In genomic region chr3:125389282-125389681, GRCh38 we compare ENCODE assay signal across 18 cellular contexts. TPM values are rescaled to one million over a fixed set of nuclear protein-coding genes. Genes with fewer than 3 reads are reported as not detected.
A peak's percentile ranks its signal among the peaks of the same experiment; 100 is the strongest.
DNase-seq lines count a peak whose midpoint lies in the region; TF ChIP-seq lines count a peak whose summit lies in the region.
"Had no signal": no experiment of that assay in that cellular context is flagged by ENCODE, and none has a peak within 500 bp of the region (broad histone marks: within the 10 kb centered on the region; RNA-seq: fewer than 3 reads in every experiment).

No MANE protein-coding gene starts in this region.

- H3K79me2 ChIP-seq in Loucy (ENCODE audit: insufficient read depth, low read length): no peaks in the 10 kb centered on the region

- H3K4me1 Mint-ChIP-seq in endodermal cell: peaks cover 8% of the 10 kb centered on the region
- no peaks in the 10 kb centered on the region for H3K4me1 Mint-ChIP-seq in mesothelial cell of epicardium

- H4K20me1 ChIP-seq in BLaER1 (no peaks in the 10 kb centered on the region), Loucy (ENCODE audit: insufficient read depth, low read length, poor library complexity, severe bottlenecking) (no peaks in the 10 kb centered on the region)

- peaks cover 7% of the 10 kb centered on the region for H3K4me1 ChIP-seq in BLaER1
- H3K4me1 ChIP-seq in Loucy (ENCODE audit: insufficient read depth, low read length, poor library complexity, severe bottlenecking): peaks cover 10% of the 10 kb centered on the region
- no peaks in the 10 kb centered on the region for H3K4me1 ChIP-seq in endodermal cell (ENCODE audit: control insufficient read depth, insufficient read depth, low read length)
- H3K4me1 ChIP-seq: BE2C had no signal

- H3F3A ChIP-seq in Loucy (ENCODE audit: low read depth): no peaks in the 10 kb centered on the region

- H3K9me3 Mint-ChIP-seq in endodermal cell (no peaks in the 10 kb centered on the region), mesothelial cell of epicardium (no peaks in the 10 kb centered on the region)
- H3K9me3 Mint-ChIP-seq: HFFc6 had no signal

- peak; percentile 28 for DNase-seq in A172 (ENCODE audit: low spot score)
- no peak for DNase-seq in endodermal cell
- DNase-seq in GM03348 (ENCODE audit: low spot score): no peak
- no peak for DNase-seq in mesothelial cell of epicardium (ENCODE audit: low spot score in 2 of 2, unreplicated experiment in 2 of 2)
- no peak for DNase-seq in H4 (ENCODE audit: low spot score)
- DNase-seq: BE2C; DMS79 treated with DMSO at 0.1 percent for 48 hours; HFFc6; IMR-90; NCI-H1105 treated with DMSO at 0.1 percent for 48 hours; NCI-H187 treated with DMSO at 0.1 percent for 48 hours; NCI-H526 treated with DMSO at 0.1 percent for 48 hours; NK-92 treated with Interleukin-12 subunit alpha and Interleukin-12 subunit beta, amount 100 ng/mL, for 24 hours; OCI-M1; SIG-M5 had no signal

- H3K27me3 Mint-ChIP-seq in endodermal cell (ENCODE audit: insufficient read depth) (no peaks in the 10 kb centered on the region), mesothelial cell of epicardium (ENCODE audit: low read depth) (no peaks in the 10 kb centered on the region)

- no peak overlapping the region for H3K4me3 ChIP-seq in BLaER1
- H3K4me3 ChIP-seq in Loucy (ENCODE audit: low read length, poor library complexity, severe bottlenecking): peak overlapping the region; percentile 44
- H3K4me3 ChIP-seq in endodermal cell (ENCODE audit: low read length): no peak overlapping the region
- H3K4me3 ChIP-seq: GM12878 had no signal

- H3K9ac ChIP-seq in BLaER1: no peak overlapping the region
- no peak overlapping the region for H3K9ac ChIP-seq in Loucy (ENCODE audit: low read depth, low read length, poor library complexity, severe bottlenecking)
- H3K9ac ChIP-seq in endodermal cell (ENCODE audit: extremely low read depth, low read length, poor library complexity, severe bottlenecking): no peak overlapping the region

- H3K4me3 Mint-ChIP-seq in endodermal cell: no peak overlapping the region
- H3K4me3 Mint-ChIP-seq in mesothelial cell of epicardium: no peak overlapping the region
- H3K4me3 Mint-ChIP-seq: HFFc6 had no signal

- H3K36me3 Mint-ChIP-seq in endodermal cell (ENCODE audit: low read depth) (no peaks in the 10 kb centered on the region), mesothelial cell of epicardium (no peaks in the 10 kb centered on the region)

- H3K9me3 ChIP-seq in BLaER1: no peaks in the 10 kb centered on the region
- no peaks in the 10 kb centered on the region for H3K9me3 ChIP-seq in Loucy (ENCODE audit: insufficient read depth, low read depth, low read length)
- no peaks in the 10 kb centered on the region for H3K9me3 ChIP-seq in endodermal cell (ENCODE audit: control insufficient read depth, low read length)
- H3K9me3 ChIP-seq: BE2C had no signal

- H3K27ac ChIP-seq in BLaER1 (no peak overlapping the region), endodermal cell (ENCODE audit: low read depth, low read length) (no peak overlapping the region)

- H3K9me2 ChIP-seq in Loucy (replicated peaks; ENCODE audit: low read depth, low read length): no peaks in the 10 kb centered on the region

- H3K4me2 ChIP-seq in BLaER1: peak overlapping the region; percentile 34; the same call in 1 of the 2 replicates
- peak overlapping the region; percentile 54 for H3K4me2 ChIP-seq in Loucy (ENCODE audit: low read depth, low read length, poor library complexity, severe bottlenecking)

- no peaks in the 10 kb centered on the region for H3K27me3 ChIP-seq in BLaER1
- peaks cover 5% of the 10 kb centered on the region for H3K27me3 ChIP-seq in Loucy (ENCODE audit: insufficient read depth, low read length, poor library complexity, severe bottlenecking)
- H3K27me3 ChIP-seq in endodermal cell (ENCODE audit: control insufficient read depth, insufficient read depth, low read length, poor library complexity, severe bottlenecking): no peaks in the 10 kb centered on the region
- H3K27me3 ChIP-seq: BE2C had no signal

- TF ChIP-seq CTCF in Loucy (conservative IDR thresholded peaks at IDR 0.05; ENCODE audit: low read length) (no peak), endodermal cell (conservative IDR thresholded peaks at IDR 0.05) (no peak), mesothelial cell of epicardium (IDR thresholded peaks at IDR 0.05; ENCODE audit: unreplicated experiment) (no peak)

- H3K27ac Mint-ChIP-seq in endodermal cell (peak overlapping the region; percentile 18), mesothelial cell of epicardium (no peak overlapping the region)
- H3K27ac Mint-ChIP-seq: HFFc6 had no signal

- no peak overlapping the region for H2AFZ ChIP-seq in Loucy (ENCODE audit: low read length)

- 93 to 96% methylated on average over 7 of the region's 7 CpGs for WGBS in endodermal cell (ENCODE audit: insufficient coverage in 1 of 2, insufficient read length in 1 of 2), 2 experiments

- no peaks in the 10 kb centered on the region for H3K36me3 ChIP-seq in BLaER1
- no peaks in the 10 kb centered on the region for H3K36me3 ChIP-seq in Loucy (ENCODE audit: insufficient read depth, low read length)
- H3K36me3 ChIP-seq in endodermal cell (ENCODE audit: control insufficient read depth, insufficient read depth, low read length): no peaks in the 10 kb centered on the region
- H3K36me3 ChIP-seq: BE2C had no signal

RNA-seq across cellular contexts. Expression of gene ZNF148, which starts 14.2 kb away (rescaled TPM):
- 51.9 and 53.5 TPM in 2 replicates for total RNA-seq in A172 (2014; rRNA removed; shearing (Covaris generic))
- total RNA-seq in endodermal cell: 10 to 100 TPM; 33.8 to 37.8 TPM
- polyA plus RNA-seq in endodermal cell (2013, experiment 1 of 2): 20.2 TPM
- polyA plus RNA-seq in endodermal cell (2013, experiment 2 of 2): 20.1 TPM
- total RNA-seq in mesothelial cell of epicardium: 52.1 to 54.3 TPM (median 53.6 TPM) in 3 replicates
- total RNA-seq in H4 (2014; rRNA removed; shearing (Covaris generic)): 17.4 and 22.1 TPM in 2 replicates
